ENCODE assay signal across 1 cellular context in the genomic region with DNA sequence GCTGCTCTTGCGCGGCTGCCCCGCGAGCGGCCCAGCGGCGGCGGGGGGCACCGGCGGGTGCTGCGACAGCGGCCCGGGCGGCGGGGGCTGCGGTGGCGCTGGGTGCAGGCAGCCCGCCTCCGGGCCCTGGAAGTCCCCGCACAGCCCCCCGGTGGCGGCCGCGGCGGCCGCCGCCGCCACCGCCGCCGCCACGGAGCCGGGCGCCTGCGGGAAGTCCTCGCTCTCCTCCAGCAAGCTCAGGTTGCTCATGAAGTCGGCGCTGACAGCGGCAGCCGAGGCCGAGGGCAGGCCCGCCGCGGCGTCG.
TF ChIP-seq lines count a peak whose summit lies in the region.

No MANE protein-coding gene starts in this region.

TF ChIP-seq in GM23338, 12 proteins besides CTCF, POLR2A, EP300 and RAD21 (continued from another document):
- TF ChIP-seq ZNF462 (CRISPR knock-in tag; IDR thresholded peaks at IDR 0.05) (no peak), CREB1 (CRISPR knock-in tag; IDR thresholded peaks at IDR 0.05; ENCODE audit: low read depth) (no peak)
